In genomic region chr13:29948246-29948645, GRCh38 we compare ENCODE assay signal across 28 cellular contexts.
A peak's percentile ranks its signal among the peaks of the same experiment; 100 is the strongest.
DNase-seq lines count a peak whose midpoint lies in the region; ATAC-seq and TF ChIP-seq lines count a peak whose summit lies in the region.
"Had no signal": no experiment of that assay in that cellular context is flagged by ENCODE, and none has a peak within 500 bp of the region (broad histone marks: within the 10 kb centered on the region; RNA-seq: fewer than 3 reads in every experiment).

No MANE protein-coding gene starts in this region.

- ATAC-seq in GM21515 (IDR thresholded peaks at IDR 0.05; ENCODE audit: unreplicated experiment) (no peak), esophagus mucosa (no peak)
- ATAC-seq in activated T-cell treated with anti-CD3 and anti-CD28 coated beads, Interleukin-2, amount 50 U/mL, for 72 hours (replicated peaks in 1 of 2): no peak
- ATAC-seq: activated CD8-positive, alpha-beta memory T cell treated with anti-CD3 and anti-CD28 coated beads, Interleukin-2, amount 10 ng/mL, durations not matched to agents 7 days and 5 days; left colon; WTC11 had no signal

- DNase-seq in AG04450 (ENCODE audit: low read depth, low spot score) (peak; percentile 61), GM04503 (ENCODE audit: low read depth) (peak; percentile 11), amniotic epithelial cell (ENCODE audit: low read depth) (peak; percentile 20), mesendoderm (peak; percentile 37), DMS79 treated with DMSO at 0.1 percent for 48 hours (lab: John Stamatoyannopoulos, UW) (no peak)
- DNase-seq in activated T-cell treated with anti-CD3 and anti-CD28 coated beads, Interleukin-2, amount 50 U/mL, for 72 hours: no peak
- DNase-seq: activated CD4-positive, alpha-beta T cell treated with anti-CD3 and anti-CD28 coated beads, Interleukin-2, amount 10 ng/mL, durations not matched to agents 7 days and 5 days; activated CD8-positive, alpha-beta memory T cell treated with anti-CD3 and anti-CD28 coated beads, Interleukin-2, amount 10 ng/mL, durations not matched to agents 7 days and 5 days; activated naive CD4-positive, alpha-beta T cell treated with anti-CD3 and anti-CD28 coated beads for 36 hours; amygdala; Caco-2; DMS79; effector memory CD4-positive, alpha-beta T cell; erythroblast; H9; left colon; NCI-H2029 treated with DMSO at 0.1 percent for 48 hours; NCI-H226; NCI-H748 treated with DMSO at 0.1 percent for 48 hours; T1000 had no signal

- H3K4me1 ChIP-seq in mesendoderm (ENCODE audit: control insufficient read depth, low read depth, low read length): peaks cover 5% of the 10 kb centered on the region
- H3K4me1 ChIP-seq: Caco-2, vagina had no signal

- H3K4me1 Mint-ChIP-seq in activated T-cell treated with anti-CD3 and anti-CD28 coated beads, Interleukin-2, amount 50 U/mL, for 72 hours (ENCODE audit: low read depth): peaks cover 1% of the 10 kb centered on the region

- no peak overlapping the region for H3K18ac ChIP-seq in mesendoderm (ENCODE audit: low read length)

- H3K4me3 Mint-ChIP-seq in activated T-cell treated with anti-CD3 and anti-CD28 coated beads, Interleukin-2, amount 50 U/mL, for 72 hours: no peak overlapping the region
- H3K4me3 Mint-ChIP-seq: activated CD4-positive, alpha-beta T cell treated with anti-CD3 and anti-CD28 coated beads, Interleukin-2, amount 10 ng/mL, durations not matched to agents 7 days and 5 days; activated CD8-positive, alpha-beta memory T cell treated with anti-CD3 and anti-CD28 coated beads, Interleukin-2, amount 10 ng/mL, durations not matched to agents 7 days and 5 days; activated naive CD4-positive, alpha-beta T cell treated with anti-CD3 and anti-CD28 coated beads for 36 hours; H9; stimulated activated naive CD8-positive, alpha-beta T cell treated with anti-CD3 and anti-CD28 coated beads, Interleukin-15, Interleukin-2, amounts not matched to agents 100 ng/mL and 50 ng/mL, for 24 hours; WTC11 had no signal

- no peak overlapping the region for H2BK15ac ChIP-seq in mesendoderm (replicated peaks; ENCODE audit: low read depth)

- H2AK5ac ChIP-seq in mesendoderm (ENCODE audit: low read length): no peak overlapping the region

- H2BK5ac ChIP-seq in mesendoderm (ENCODE audit: low read length): no peak overlapping the region

- H4K5ac ChIP-seq in mesendoderm (ENCODE audit: low read length): no peak overlapping the region

- no peaks in the 10 kb centered on the region for H3K79me2 ChIP-seq in mesendoderm (ENCODE audit: control insufficient read depth, insufficient read depth, low read length)
- H3K79me2 ChIP-seq: hepatocyte had no signal

- peak overlapping the region; percentile 4 for H3K27ac ChIP-seq in AG04450 (ENCODE audit: low read depth, low read length)
- H3K27ac ChIP-seq in mesendoderm (ENCODE audit: low read depth, low read length): no peak overlapping the region
- H3K27ac ChIP-seq: hepatocyte, neutrophil, thoracic aorta, vagina had no signal

- H4K8ac ChIP-seq in mesendoderm (ENCODE audit: low read depth, low read length): no peak overlapping the region

- H2BK120ac ChIP-seq in mesendoderm (ENCODE audit: low read depth, low read length): no peak overlapping the region

- no peaks in the 10 kb centered on the region for H3K27me3 Mint-ChIP-seq in activated T-cell treated with anti-CD3 and anti-CD28 coated beads, Interleukin-2, amount 50 U/mL, for 72 hours (ENCODE audit: low read depth)
- H3K27me3 Mint-ChIP-seq: activated CD8-positive, alpha-beta memory T cell treated with anti-CD3 and anti-CD28 coated beads, Interleukin-2, amount 10 ng/mL, durations not matched to agents 7 days and 5 days; stimulated activated naive CD8-positive, alpha-beta T cell treated with anti-CD3 and anti-CD28 coated beads, Interleukin-15, Interleukin-2, amounts not matched to agents 100 ng/mL and 50 ng/mL, for 24 hours had no signal

- H3K9me3 Mint-ChIP-seq in activated T-cell treated with anti-CD3 and anti-CD28 coated beads, Interleukin-2, amount 50 U/mL, for 72 hours: no peaks in the 10 kb centered on the region
- H3K9me3 Mint-ChIP-seq: activated naive CD4-positive, alpha-beta T cell treated with anti-CD3 and anti-CD28 coated beads for 36 hours; H9; stimulated activated naive CD8-positive, alpha-beta T cell treated with anti-CD3 and anti-CD28 coated beads, Interleukin-15, Interleukin-2, amounts not matched to agents 100 ng/mL and 50 ng/mL, for 24 hours; WTC11 had no signal

- TF ChIP-seq CTCF in AG04450 (IDR thresholded peaks at IDR 0.05; ENCODE audit: low read depth, low read length): no peak

- no peak overlapping the region for H3K56ac ChIP-seq in mesendoderm (ENCODE audit: low read length)

- no peak overlapping the region for H3K4ac ChIP-seq in mesendoderm (ENCODE audit: low read depth, low read length)

- H3K27ac Mint-ChIP-seq in activated T-cell treated with anti-CD3 and anti-CD28 coated beads, Interleukin-2, amount 50 U/mL, for 72 hours: no peak overlapping the region
- H3K27ac Mint-ChIP-seq: activated CD4-positive, alpha-beta T cell treated with anti-CD3 and anti-CD28 coated beads, Interleukin-2, amount 10 ng/mL, durations not matched to agents 7 days and 5 days; activated CD8-positive, alpha-beta memory T cell treated with anti-CD3 and anti-CD28 coated beads, Interleukin-2, amount 10 ng/mL, durations not matched to agents 7 days and 5 days; activated naive CD4-positive, alpha-beta T cell treated with anti-CD3 and anti-CD28 coated beads for 36 hours; stimulated activated naive CD8-positive, alpha-beta T cell treated with anti-CD3 and anti-CD28 coated beads, Interleukin-15, Interleukin-2, amounts not matched to agents 100 ng/mL and 50 ng/mL, for 24 hours; WTC11 had no signal

- no peak overlapping the region for H3K9ac ChIP-seq in mesendoderm (ENCODE audit: low read length)

- no peak overlapping the region for H3K4me3 ChIP-seq in AG04450 (ENCODE audit: low read depth, low read length)
- H3K4me3 ChIP-seq in mesendoderm (ENCODE audit: low read length): no peak overlapping the region
- H3K4me3 ChIP-seq: hepatocyte, thoracic aorta, vagina had no signal

- no peaks in the 10 kb centered on the region for H3K36me3 ChIP-seq in mesendoderm (ENCODE audit: control insufficient read depth, insufficient read depth, low read length)
- H3K36me3 ChIP-seq: neutrophil, thoracic aorta, vagina had no signal

- CTCF ChIA-PET in AG04450 (lab: Charles Lee): interaction anchor here (2.6 kb wide), 1 partner anchor 24 kb away, joined by 18 read pairs; no protein-coding TSS in a partner anchor

- no peaks in the 10 kb centered on the region for H3K79me1 ChIP-seq in mesendoderm (ENCODE audit: low read length)

- no peaks in the 10 kb centered on the region for H3K9me3 ChIP-seq in AG04450 (ENCODE audit: control insufficient read depth, insufficient read depth, low read length)
- H3K9me3 ChIP-seq: Caco-2, neutrophil, thoracic aorta, vagina had no signal

- H3K27me3 ChIP-seq in AG04450 (ENCODE audit: control insufficient read depth, insufficient read depth, low read length): peaks cover 4% of the 10 kb centered on the region
- H3K27me3 ChIP-seq in mesendoderm (ENCODE audit: insufficient read depth, low read length, poor library complexity): no peaks in the 10 kb centered on the region
- H3K27me3 ChIP-seq: hepatocyte, neutrophil, vagina had no signal

- no peak overlapping the region for H3K23ac ChIP-seq in mesendoderm (ENCODE audit: low read length)

- H3K36me3 Mint-ChIP-seq in activated T-cell treated with anti-CD3 and anti-CD28 coated beads, Interleukin-2, amount 50 U/mL, for 72 hours (ENCODE audit: insufficient read depth in 2 of 2): no peaks in the 10 kb centered on the region
- H3K36me3 Mint-ChIP-seq: WTC11 had no signal

- POLR2A ChIA-PET in AG04450 (lab: Yijun Ruan, JAX): interaction anchor here (1.0 kb wide), 2 partner anchors 24 to 85 kb away, joined by 3 to 5 read pairs; no protein-coding TSS in a partner anchor

- no CpG with 5 or more reads among the region's 7 CpGs for WGBS in mesendoderm (ENCODE audit: extremely low coverage, insufficient coverage, low lambda C conversion rate)

- no peak overlapping the region for H3K4me2 ChIP-seq in mesendoderm (ENCODE audit: low read length)
- H3K4me2 ChIP-seq: hepatocyte had no signal

Comparison
In these comparisons a context has a peak if more than half of its experiments do, and no peak if none do; other contexts are left out.
1. DNase-seq: peak in AG04450 (single experiment), GM04503 (single experiment), amniotic epithelial cell (single experiment) and mesendoderm (single experiment); none in DMS79 treated with DMSO at 0.1 percent for 48 hours (single experiment) and activated T-cell treated with anti-CD3 and anti-CD28 coated beads, Interleukin-2, amount 50 U/mL, for 72 hours (0 of 2).